ENCODE assay signal across 1 cellular context in the genomic region with DNA sequence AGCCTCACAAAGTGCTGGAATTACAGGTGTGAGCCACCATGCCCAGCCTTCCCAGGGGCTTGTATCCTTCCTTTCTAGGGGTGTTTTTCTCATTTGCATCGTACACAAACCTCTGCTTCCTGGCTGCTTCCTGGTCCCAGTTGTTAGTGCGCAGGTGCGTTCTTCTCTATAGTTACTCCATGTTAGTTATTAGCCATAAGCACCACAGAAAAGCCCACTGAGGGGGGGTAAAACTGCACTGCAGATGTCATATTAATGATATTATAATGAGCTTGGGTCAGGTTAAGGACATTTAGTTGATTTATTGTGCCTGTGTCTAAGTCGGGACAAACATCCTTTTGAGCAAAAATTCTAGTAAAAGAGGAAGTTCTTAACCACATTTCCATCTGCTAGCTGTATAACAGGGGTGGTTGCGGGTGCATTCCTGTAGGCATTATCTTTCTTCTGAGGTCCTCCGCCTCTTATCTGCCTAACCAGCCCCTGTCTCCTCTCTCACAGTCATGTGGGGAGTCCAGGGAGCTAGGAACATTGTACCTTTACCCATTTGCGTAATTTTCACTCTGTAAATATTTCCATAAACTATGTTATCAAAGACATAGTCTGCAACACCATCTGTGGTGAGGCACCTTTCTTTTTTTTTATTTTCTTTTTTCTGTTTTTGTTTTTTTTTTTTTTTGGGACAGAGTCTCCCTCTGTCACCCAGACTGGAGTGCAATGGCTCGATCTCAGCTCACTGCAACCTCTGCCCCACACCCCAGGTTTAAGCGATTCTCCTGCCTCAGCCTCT.
TF ChIP-seq lines count a peak whose summit lies in the region.

No MANE protein-coding gene starts in this region.

TF ChIP-seq in K562, 482 proteins besides CTCF, POLR2A, EP300 and RAD21 (continued from another document and continues in another):
- TF ChIP-seq, protein P1, sequence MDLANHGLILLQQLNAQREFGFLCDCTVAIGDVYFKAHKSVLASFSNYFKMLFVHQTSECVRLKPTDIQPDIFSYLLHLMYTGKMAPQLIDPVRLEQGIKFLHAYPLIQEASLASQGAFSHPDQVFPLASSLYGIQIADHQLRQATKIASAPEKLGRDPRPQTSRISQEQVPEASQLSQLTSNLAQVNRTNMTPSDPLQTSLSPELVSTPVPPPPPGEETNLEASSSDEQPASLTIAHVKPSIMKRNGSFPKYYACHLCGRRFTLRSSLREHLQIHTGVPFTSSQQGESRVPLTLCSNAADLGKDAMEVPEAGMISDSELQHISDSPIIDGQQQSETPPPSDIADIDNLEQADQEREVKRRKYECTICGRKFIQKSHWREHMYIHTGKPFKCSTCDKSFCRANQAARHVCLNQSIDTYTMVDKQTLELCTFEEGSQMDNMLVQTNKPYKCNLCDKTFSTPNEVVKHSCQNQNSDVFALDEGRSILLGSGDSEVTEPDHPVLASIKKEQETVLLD (IDR thresholded peaks at IDR 0.05): no peak; the same call in 1 of the 2 replicates
- TF ChIP-seq TCF3 (CRISPR knock-in tag; IDR thresholded peaks at IDR 0.05): peak; percentile 97
- no peak for TF ChIP-seq ZNF146 (CRISPR knock-in tag; IDR thresholded peaks at IDR 0.05; ENCODE audit: unreplicated experiment)
- TF ChIP-seq ZNF717 (CRISPR knock-in tag; IDR thresholded peaks at IDR 0.05): no peak
- no peak for TF ChIP-seq JUNB (CRISPR knock-in tag; conservative IDR thresholded peaks at IDR 0.05)
- TF ChIP-seq FOXP1 (CRISPR knock-in tag; IDR thresholded peaks at IDR 0.05): 0 out of 2 replicates have a peak, but pooled peaks have one; percentile 25
- TF ChIP-seq KDM2B (CRISPR knock-in tag; IDR thresholded peaks at IDR 0.05): no peak
- TF ChIP-seq RREB1 (CRISPR knock-in tag; IDR thresholded peaks at IDR 0.05): 0 out of 2 replicates have a peak, but pooled peaks have one; percentile 21
- TF ChIP-seq ESRRB (CRISPR knock-in tag; IDR thresholded peaks at IDR 0.05; ENCODE audit: borderline replicate concordance): no peak
- TF ChIP-seq ZBTB40 (IDR thresholded peaks at IDR 0.05): no peak
- TF ChIP-seq ZBTB40 (CRISPR knock-in tag; IDR thresholded peaks at IDR 0.05): no peak
- no peak for TF ChIP-seq HDGF (IDR thresholded peaks at IDR 0.05)
- no peak for TF ChIP-seq NCOA4 (IDR thresholded peaks at IDR 0.05; ENCODE audit: partially characterized antibody)
- TF ChIP-seq MYNN (IDR thresholded peaks at IDR 0.05): peak; percentile 60
- TF ChIP-seq MYNN (CRISPR knock-in tag; IDR thresholded peaks at IDR 0.05): no peak
- no peak for TF ChIP-seq ELK3 (CRISPR knock-in tag; IDR thresholded peaks at IDR 0.05)
- peak; percentile 58; the same call in 1 of the 2 replicates for TF ChIP-seq OTX1 (CRISPR knock-in tag; IDR thresholded peaks at IDR 0.05)
- TF ChIP-seq RB1 (IDR thresholded peaks at IDR 0.05; ENCODE audit: low read depth): no peak
- TF ChIP-seq CBX2 (IDR thresholded peaks at IDR 0.05; ENCODE audit: insufficient read depth, low read length, poor library complexity, severe bottlenecking): no peak
- peak; percentile 77 for TF ChIP-seq MTA3 (IDR thresholded peaks at IDR 0.05; ENCODE audit: borderline replicate concordance)
- 0 out of 2 replicates have a peak, but pooled peaks have one; percentile 5 for TF ChIP-seq CBX5 (IDR thresholded peaks at IDR 0.05; ENCODE audit: borderline replicate concordance, low read depth)
- TF ChIP-seq BDP1 (IDR thresholded peaks at IDR 0.05; ENCODE audit: insufficient read depth, insufficient read length): no peak
- TF ChIP-seq HDAC8 (tag; IDR thresholded peaks at IDR 0.05): peak; percentile 93
- TF ChIP-seq ARID3B (CRISPR knock-in tag; IDR thresholded peaks at IDR 0.05; ENCODE audit: borderline replicate concordance): no peak
- TF ChIP-seq, protein P2, sequence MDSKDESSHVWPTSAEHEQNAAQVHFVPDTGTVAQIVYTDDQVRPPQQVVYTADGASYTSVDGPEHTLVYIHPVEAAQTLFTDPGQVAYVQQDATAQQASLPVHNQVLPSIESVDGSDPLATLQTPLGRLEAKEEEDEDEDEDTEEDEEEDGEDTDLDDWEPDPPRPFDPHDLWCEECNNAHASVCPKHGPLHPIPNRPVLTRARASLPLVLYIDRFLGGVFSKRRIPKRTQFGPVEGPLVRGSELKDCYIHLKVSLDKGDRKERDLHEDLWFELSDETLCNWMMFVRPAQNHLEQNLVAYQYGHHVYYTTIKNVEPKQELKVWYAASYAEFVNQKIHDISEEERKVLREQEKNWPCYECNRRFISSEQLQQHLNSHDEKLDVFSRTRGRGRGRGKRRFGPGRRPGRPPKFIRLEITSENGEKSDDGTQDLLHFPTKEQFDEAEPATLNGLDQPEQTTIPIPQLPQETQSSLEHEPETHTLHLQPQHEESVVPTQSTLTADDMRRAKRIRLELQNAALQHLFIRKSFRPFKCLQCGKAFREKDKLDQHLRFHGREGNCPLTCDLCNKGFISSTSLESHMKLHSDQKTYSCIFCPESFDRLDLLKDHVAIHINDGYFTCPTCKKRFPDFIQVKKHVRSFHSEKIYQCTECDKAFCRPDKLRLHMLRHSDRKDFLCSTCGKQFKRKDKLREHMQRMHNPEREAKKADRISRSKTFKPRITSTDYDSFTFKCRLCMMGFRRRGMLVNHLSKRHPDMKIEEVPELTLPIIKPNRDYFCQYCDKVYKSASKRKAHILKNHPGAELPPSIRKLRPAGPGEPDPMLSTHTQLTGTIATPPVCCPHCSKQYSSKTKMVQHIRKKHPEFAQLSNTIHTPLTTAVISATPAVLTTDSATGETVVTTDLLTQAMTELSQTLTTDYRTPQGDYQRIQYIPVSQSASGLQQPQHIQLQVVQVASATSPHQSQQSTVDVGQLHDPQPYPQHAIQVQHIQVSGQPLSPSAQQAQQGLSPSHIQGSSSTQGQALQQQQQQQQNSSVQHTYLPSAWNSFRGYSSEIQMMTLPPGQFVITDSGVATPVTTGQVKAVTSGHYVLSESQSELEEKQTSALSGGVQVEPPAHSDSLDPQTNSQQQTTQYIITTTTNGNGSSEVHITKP (IDR thresholded peaks at IDR 0.05; ENCODE audit: partially characterized antibody): peak; percentile 89
- no peak for TF ChIP-seq ZFPM2 (CRISPR knock-in tag; IDR thresholded peaks at IDR 0.05)
- TF ChIP-seq BRCA1 (IDR thresholded peaks at IDR 0.05): no peak
- no peak for TF ChIP-seq BRCA1 (CRISPR knock-in tag; IDR thresholded peaks at IDR 0.05)
- no peak for TF ChIP-seq ZNF695 (CRISPR knock-in tag; IDR thresholded peaks at IDR 0.05)
